In genomic region chr11:57116654-57117053, GRCh38 we compare ENCODE assay signal across 9 cellular contexts.
DNase-seq lines count a peak whose midpoint lies in the region; ATAC-seq and TF ChIP-seq lines count a peak whose summit lies in the region.
"Had no signal": no experiment of that assay in that cellular context is flagged by ENCODE, and none has a peak within 500 bp of the region (broad histone marks: within the 10 kb centered on the region; RNA-seq: fewer than 3 reads in every experiment).

No MANE protein-coding gene starts in this region.

- no peak overlapping the region for H3K27ac Mint-ChIP-seq in brain

- H3K36me3 Mint-ChIP-seq in brain, result no peaks in the 10 kb centered on the region

- H3K9me3 Mint-ChIP-seq in brain, result peaks cover 0 to 9% (median 8%) of the 10 kb centered on the region in 5 experiments

- H3K27me3 Mint-ChIP-seq in brain, result no peaks in the 10 kb centered on the region

- peak; percentile 89 for ATAC-seq in left lobe of liver

- H3K36me3 ChIP-seq in H7 (replicated peaks; ENCODE audit: control insufficient read depth, insufficient read depth, low read length), result no peaks in the 10 kb centered on the region
- H3K36me3 ChIP-seq: BLaER1 treated with 17β-estradiol and CSF1 and Interleukin-3, amounts not matched to agents 10 nM and 100 nM had no signal

- no peak overlapping the region for H3K4me3 ChIP-seq in H7 (ENCODE audit: insufficient read depth, low read depth, low read length)
- H3K4me3 ChIP-seq: BLaER1 treated with 17β-estradiol and CSF1 and Interleukin-3, amounts not matched to agents 10 nM and 100 nM had no signal

- no peaks in the 10 kb centered on the region for H3K4me1 Mint-ChIP-seq in brain

- H3K27me3 ChIP-seq in H7 (ENCODE audit: control insufficient read depth, insufficient read depth, low read length), result no peaks in the 10 kb centered on the region

- peak; percentile 63 to 67 for TF ChIP-seq CTCF in brain (conservative IDR thresholded peaks at IDR 0.05)

- peak; percentile 29 for DNase-seq in NCI-H2227 (lab: John Stamatoyannopoulos, UW; ENCODE audit: unreplicated experiment)
- no peak for DNase-seq in NCI-H2227 treated with DMSO at 0.1 percent for 48 hours (lab: John Stamatoyannopoulos, UW)
- peak; percentile 35 for DNase-seq in H7
- peak; percentile 54 for DNase-seq in NCI-H2171 (lab: John Stamatoyannopoulos, UW)
- DNase-seq in left lobe of liver (ENCODE audit: low spot score), result peak; percentile 47
- no peak for DNase-seq in dedifferentiated amniotic fluid mesenchymal stem cell (ENCODE audit: extremely low spot score)
- no peak for DNase-seq in middle frontal gyrus (ENCODE audit: extremely low spot score, low spot score)

- H3K4me3 Mint-ChIP-seq in brain, result no peak overlapping the region

Comparison
In these comparisons a context has a peak if more than half of its experiments do, and no peak if none do; other contexts are left out.
1. DNase-seq: peak in NCI-H2227 (single experiment), H7 (single experiment), NCI-H2171 (single experiment) and left lobe of liver (single experiment); none in NCI-H2227 treated with DMSO at 0.1 percent for 48 hours (single experiment), dedifferentiated amniotic fluid mesenchymal stem cell (single experiment) and middle frontal gyrus (single experiment).